8 cellular contexts compared by ENCODE assay signal in genomic region chr9:133029994-133030316, GRCh38. TPM values are rescaled to one million over a fixed set of nuclear protein-coding genes. Genes with fewer than 3 reads are reported as not detected.
DNase-seq lines count a peak whose midpoint lies in the region; ATAC-seq and TF ChIP-seq lines count a peak whose summit lies in the region.

No MANE protein-coding gene starts in this region.

- peaks cover 3% of the 10 kb centered on the region for H3K36me3 Mint-ChIP-seq in CD4-positive, CD25-positive, alpha-beta regulatory T cell

- H3K4me1 Mint-ChIP-seq in CD4-positive, CD25-positive, alpha-beta regulatory T cell = peaks cover 0 to 73% (median 31%) of the 10 kb centered on the region in 4 donors

- DNase-seq in CD4-positive, CD25-positive, alpha-beta regulatory T cell = no peak
- DNase-seq in left lobe of liver (ENCODE audit: low spot score) (no peak), transverse colon (no peak), NCI-H69 (lab: John Stamatoyannopoulos, UW) (no peak), NCI-H1436 treated with DMSO at 0.1 percent for 48 hours (lab: John Stamatoyannopoulos, UW) (no peak), NCI-H1105 (lab: John Stamatoyannopoulos, UW) (no peak)

- no peak for TF ChIP-seq POLR2A in transverse colon (IDR thresholded peaks at IDR 0.05)

- 0 to 1% (median 0%) methylated on average over 23 to 28 of the region's 28 CpGs for WGBS in adipose tissue, 3 donors
- 0% methylated on average over 13 of the region's 28 CpGs; no CpG with 5 or more reads in 1 of the 2 donors for WGBS in transverse colon (ENCODE audit: low coverage in 1 of 2), 2 donors

- H3K27me3 ChIP-seq in CD4-positive, CD25-positive, alpha-beta regulatory T cell (ENCODE audit: control insufficient read depth, insufficient read depth, low read length) = no peaks in the 10 kb centered on the region
- H3K27me3 ChIP-seq in transverse colon = no peaks in the 10 kb centered on the region

- intact Hi-C loops in transverse colon (cut with DNase I; ENCODE audit: low total_unique reads) = no loop called here

- peak overlapping the region; percentile 66 for H3K4me3 ChIP-seq in CD4-positive, CD25-positive, alpha-beta regulatory T cell (ENCODE audit: low read depth, low read length)
- H3K4me3 ChIP-seq in transverse colon = peak overlapping the region; percentile 37 to 100 (median 80)

- H3K4me1 ChIP-seq in CD4-positive, CD25-positive, alpha-beta regulatory T cell (ENCODE audit: control insufficient read depth, insufficient read depth, low read length, poor library complexity, severe bottlenecking) = peaks cover 34% of the 10 kb centered on the region
- peaks cover 12 to 30% (median 23%) of the 10 kb centered on the region in 4 donors for H3K4me1 ChIP-seq in transverse colon

- H3K27me3 Mint-ChIP-seq in CD4-positive, CD25-positive, alpha-beta regulatory T cell = peaks cover 6% of the 10 kb centered on the region

- H3K36me3 ChIP-seq in CD4-positive, CD25-positive, alpha-beta regulatory T cell (ENCODE audit: control insufficient read depth, insufficient read depth, low read length) = peaks cover 3% of the 10 kb centered on the region
- no peaks in the 10 kb centered on the region for H3K36me3 ChIP-seq in transverse colon

- peak overlapping the region; percentile 93 to 100 (median 100) for H3K4me3 Mint-ChIP-seq in CD4-positive, CD25-positive, alpha-beta regulatory T cell

- peak overlapping the region; percentile 90 for H3K27ac ChIP-seq in CD4-positive, CD25-positive, alpha-beta regulatory T cell (ENCODE audit: insufficient read depth, low read length, poor library complexity, severe bottlenecking)
- H3K27ac ChIP-seq in adipose tissue (ENCODE audit: low read depth, low read length) = peak overlapping the region; percentile 63
- peak overlapping the region; percentile 90 to 94 (median 92) for H3K27ac ChIP-seq in transverse colon

- ATAC-seq in CD4-positive, CD25-positive, alpha-beta regulatory T cell (ENCODE audit: low read depth in 2 of 2) = peak; percentile 1 to 2
- ATAC-seq in HG02943 (IDR thresholded peaks at IDR 0.05; ENCODE audit: low read depth, unreplicated experiment) (peak; percentile 18), left lobe of liver (peak; percentile 5)

- peak overlapping the region; percentile 94 to 98 (median 98) for H3K27ac Mint-ChIP-seq in CD4-positive, CD25-positive, alpha-beta regulatory T cell

- no peak for TF ChIP-seq CTCF in transverse colon (IDR thresholded peaks at IDR 0.05)

- H3K9me3 ChIP-seq in CD4-positive, CD25-positive, alpha-beta regulatory T cell (ENCODE audit: control insufficient read depth in 2 of 2, low read length in 2 of 2) = no peaks in the 10 kb centered on the region
- H3K9me3 ChIP-seq in transverse colon = no peaks in the 10 kb centered on the region

- in situ Hi-C loops in transverse colon (cut with MboI; ENCODE audit: low pct_ligation_motif_present in 1 of 4, low pct_unique_long_range_greater_than_20kb in 1 of 4, low sequenced_read_pairs in 3 of 4) = loop anchor here in 2 of 4 donors (10.0 to 25.0 kb wide), 2 partner anchors 145 to 307 kb away; partner anchors contain the start of genes MED22 (in 1 of the 2), RPL7A (in 1 of the 2) and SURF6 (in 1 of the 2)

- no peak for TF ChIP-seq EP300 in transverse colon (IDR thresholded peaks at IDR 0.05; ENCODE audit: low read depth)

- no peaks in the 10 kb centered on the region for H3K9me3 Mint-ChIP-seq in CD4-positive, CD25-positive, alpha-beta regulatory T cell

RNA-seq across cellular contexts. Expression of gene GTF3C5, which starts 0.8 kb away (rescaled TPM):
- total RNA-seq in CD4-positive, CD25-positive, alpha-beta regulatory T cell = 50.5 TPM
- polyA plus RNA-seq in CD4-positive, CD25-positive, alpha-beta regulatory T cell = 10 to 100 TPM; 35.8 to 40.3 (median 39.4) TPM
- 10 to 100 TPM; 30.6 to 38.3 (median 30.8) TPM for polyA plus RNA-seq in adipose tissue
- total RNA-seq in left lobe of liver (24.6 TPM), transverse colon (10 to 100 TPM; 44.5 to 56.9 (median 50.2) TPM)

RNA-seq across cellular contexts. Expression of gene CEL, which starts 31.8 kb away (rescaled TPM):
- 0.37 TPM for total RNA-seq in CD4-positive, CD25-positive, alpha-beta regulatory T cell
- not detected for polyA plus RNA-seq in CD4-positive, CD25-positive, alpha-beta regulatory T cell
- 1,000 to 10,000 TPM in 1 of 3 donors, 1 to 10 TPM in 2; 1.5 to 9,324 (median 2.5) TPM for polyA plus RNA-seq in adipose tissue
- total RNA-seq in left lobe of liver (7.7 TPM), transverse colon (1 to 10 TPM in 1 of 4 donors, under 1 TPM in 2, not detected in 1; 0.27 to 8.6 (median 0.48) TPM)

RNA-seq across cellular contexts. Expression of gene GFI1B, which starts 51.5 kb away (rescaled TPM):
- total RNA-seq in CD4-positive, CD25-positive, alpha-beta regulatory T cell = 3.3 TPM
- polyA plus RNA-seq in CD4-positive, CD25-positive, alpha-beta regulatory T cell = under 1 TPM in 1 of 4 donors, not detected in 3; 0.05 TPM
- under 1 TPM in 2 of 3 donors, not detected in 1; 0.02 to 0.04 TPM for polyA plus RNA-seq in adipose tissue
- total RNA-seq in left lobe of liver = 0.15 TPM
- 1 to 10 TPM in 2 of 4 donors, not detected in 2; 1.7 to 2.0 TPM for total RNA-seq in transverse colon
